Comparison of ENCODE assay signal across 14 cellular contexts in genomic region chr21:45050361-45050785, GRCh38. TPM values are rescaled to one million over a fixed set of nuclear protein-coding genes. Genes with fewer than 3 reads are reported as not detected.
DNase-seq lines count a peak whose midpoint lies in the region; ATAC-seq and TF ChIP-seq lines count a peak whose summit lies in the region.
"Had no signal": no experiment of that assay in that cellular context is flagged by ENCODE, and none has a peak within 500 bp of the region (broad histone marks: within the 10 kb centered on the region; RNA-seq: fewer than 3 reads in every experiment).

No MANE protein-coding gene starts in this region.

- H3K4me2 ChIP-seq in trophoblast cell (ENCODE audit: low read length) = no peak overlapping the region

- H3K79me1 ChIP-seq in trophoblast cell (ENCODE audit: low read length) = no peaks in the 10 kb centered on the region

- no peak overlapping the region for H4K8ac ChIP-seq in trophoblast cell (ENCODE audit: low read depth, low read length)

- H3K36me3 ChIP-seq in cardiac muscle cell (no peaks in the 10 kb centered on the region), heart left ventricle (no peaks in the 10 kb centered on the region), rectal smooth muscle tissue (ENCODE audit: control insufficient read depth, insufficient read depth, low read length) (no peaks in the 10 kb centered on the region), trophoblast cell (ENCODE audit: control insufficient read depth in 1 of 2, insufficient read depth in 2 of 2, low read length in 2 of 2) (no peaks in the 10 kb centered on the region), adrenal gland (replicated peaks in 1 of 2) (no peaks in the 10 kb centered on the region)

- H3K9me3 ChIP-seq in cardiac muscle cell (ENCODE audit: low read depth) = no peaks in the 10 kb centered on the region
- peaks cover 0 to 22% (median 7%) of the 10 kb centered on the region in 12 donors for H3K9me3 ChIP-seq in heart left ventricle
- peaks cover 4% of the 10 kb centered on the region for H3K9me3 ChIP-seq in trophoblast cell (ENCODE audit: insufficient read depth, low read depth, low read length)
- no peaks in the 10 kb centered on the region for H3K9me3 ChIP-seq in adrenal gland (replicated peaks in 1 of 3)

- no peak overlapping the region for H4K12ac ChIP-seq in trophoblast cell (ENCODE audit: low read depth, low read length)

- H3K27ac ChIP-seq in cardiac muscle cell = peak overlapping the region; percentile 62
- no peak overlapping the region for H3K27ac ChIP-seq in heart left ventricle
- H3K27ac ChIP-seq in rectal smooth muscle tissue (ENCODE audit: low read depth, low read length) = peak overlapping the region; percentile 76
- no peak overlapping the region for H3K27ac ChIP-seq in trophoblast cell (ENCODE audit: low read depth, low read length)
- no peak overlapping the region for H3K27ac ChIP-seq in adrenal gland

- no peak overlapping the region for H3K14ac ChIP-seq in trophoblast cell (ENCODE audit: low read length)

- H3K9ac ChIP-seq in rectal smooth muscle tissue (ENCODE audit: low read length) (no peak overlapping the region), trophoblast cell (ENCODE audit: low read length) (no peak overlapping the region)

- H2BK12ac ChIP-seq in trophoblast cell (ENCODE audit: low read length) = no peak overlapping the region

- CTCF ChIA-PET in GM10248 (lab: Yijun Ruan, JAX) = no interaction called here

- TF ChIP-seq CTCF in cardiac muscle cell (IDR thresholded peaks at IDR 0.05; ENCODE audit: low read depth, low read length) = no peak
- TF ChIP-seq CTCF in heart left ventricle (IDR thresholded peaks at IDR 0.05) = no peak
- TF ChIP-seq CTCF in fibroblast of pulmonary artery (IDR thresholded peaks at IDR 0.05; ENCODE audit: low read length, missing control alignments) = no peak
- TF ChIP-seq CTCF in GM10248 (IDR thresholded peaks at IDR 0.05; ENCODE audit: control extremely low read depth, extremely low read depth, low read depth, missing control alignments) = no peak
- TF ChIP-seq CTCF in adrenal gland (IDR thresholded peaks at IDR 0.05) = no peak

- H4K91ac ChIP-seq in trophoblast cell (ENCODE audit: low read depth, low read length) = no peak overlapping the region

- no peak overlapping the region for H3K23ac ChIP-seq in trophoblast cell (ENCODE audit: low read length)

- H3K4me3 ChIP-seq in cardiac muscle cell (no peak overlapping the region), heart left ventricle (no peak overlapping the region), fibroblast of pulmonary artery (replicated peaks; ENCODE audit: low read depth, low read length) (no peak overlapping the region), rectal smooth muscle tissue (ENCODE audit: low read length) (no peak overlapping the region), trophoblast cell (ENCODE audit: low read depth, low read length) (no peak overlapping the region), adrenal gland (no peak overlapping the region)

- no peak overlapping the region for H3K4ac ChIP-seq in trophoblast cell (ENCODE audit: low read depth, low read length)

- DNase-seq in cardiac muscle cell (ENCODE audit: low read depth in 1 of 2, low spot score in 1 of 2) (no peak), heart left ventricle (no peak), fibroblast of pulmonary artery (ENCODE audit: low read depth) (peak; percentile 18), trophoblast cell (no peak), GM10248 (ENCODE audit: extremely low spot score) (no peak), adrenal gland (no peak)
- DNase-seq: CD4-positive, alpha-beta memory T cell; cortex of kidney; NCI-H187 treated with DMSO at 0.1 percent for 48 hours; NCI-H524; OCI-M1; stimulated activated CD4-positive, alpha-beta T cell treated with anti-CD3 and anti-CD28 coated beads, Interleukin-1b, Interleukin-23, amount 100 ng/mL, for 48 hours had no signal

- H2BK120ac ChIP-seq in trophoblast cell (ENCODE audit: insufficient read depth, low read length, poor library complexity) = no peak overlapping the region

- H3K27me3 ChIP-seq in cardiac muscle cell = no peaks in the 10 kb centered on the region
- H3K27me3 ChIP-seq in heart left ventricle = peaks cover 0 to 3% (median 0%) of the 10 kb centered on the region in 9 donors
- H3K27me3 ChIP-seq in rectal smooth muscle tissue (ENCODE audit: control insufficient read depth, insufficient read depth, low read length) = no peaks in the 10 kb centered on the region
- H3K27me3 ChIP-seq in trophoblast cell (ENCODE audit: insufficient read depth, low read length) = no peaks in the 10 kb centered on the region
- H3K27me3 ChIP-seq in adrenal gland = no peaks in the 10 kb centered on the region

- no peak overlapping the region for H3K18ac ChIP-seq in trophoblast cell (ENCODE audit: low read length)

- H2BK5ac ChIP-seq in trophoblast cell (ENCODE audit: low read depth, low read length, poor library complexity) = no peak overlapping the region

- TF ChIP-seq POLR2A in heart left ventricle (IDR thresholded peaks at IDR 0.05) (no peak), adrenal gland (IDR thresholded peaks at IDR 0.05) (no peak)

- intact Hi-C loops in heart left ventricle (cut with DNase I) = no loop called here
- intact Hi-C loops in adrenal gland (cut with DNase I) = no loop called here

- ATAC-seq in heart left ventricle (no peak), GM19395 (IDR thresholded peaks at IDR 0.05; ENCODE audit: unreplicated experiment) (no peak)

- H3K79me2 ChIP-seq in trophoblast cell (ENCODE audit: control insufficient read depth, insufficient read depth, low read length, poor library complexity) = peaks cover 2% of the 10 kb centered on the region

- no peak overlapping the region for H2AFZ ChIP-seq in trophoblast cell (ENCODE audit: insufficient read depth, low read length, poor library complexity)

- 83 to 86% (median 84%) methylated on average over 12 of the region's 12 CpGs for WGBS in heart left ventricle, 4 donors
- no CpG with 5 or more reads among the region's 12 CpGs for WGBS in trophoblast cell (ENCODE audit: extremely low coverage, insufficient coverage, insufficient read length)
- 81 to 88% (median 83%) methylated on average over 9 to 12 of the region's 12 CpGs for WGBS in adrenal gland, 4 donors

- H3K4me1 ChIP-seq in cardiac muscle cell (ENCODE audit: low read depth) (peaks cover 7% of the 10 kb centered on the region), heart left ventricle (peaks cover 0 to 4% (median 0%) of the 10 kb centered on the region in 12 donors), rectal smooth muscle tissue (ENCODE audit: control insufficient read depth, insufficient read depth, low read length) (no peaks in the 10 kb centered on the region), trophoblast cell (ENCODE audit: control insufficient read depth in 1 of 2, insufficient read depth in 2 of 2, low read length in 2 of 2) (no peaks in the 10 kb centered on the region), adrenal gland (replicated peaks in 1 of 2) (no peaks in the 10 kb centered on the region)

- H2AK5ac ChIP-seq in trophoblast cell (ENCODE audit: low read length) = no peak overlapping the region

- POLR2A ChIA-PET in GM10248 (lab: Yijun Ruan, JAX) = no interaction called here

RNA-seq across cellular contexts. Expression of gene ADARB1, which starts 24.0 kb away (rescaled TPM):
- total RNA-seq in cardiac muscle cell = 10.7 and 14.0 TPM in 2 replicates
- 9.4 and 11.1 TPM in 2 replicates for polyA plus RNA-seq in cardiac muscle cell
- 10 to 100 TPM in 8 of 9 donors, 1 to 10 TPM in 1; 6.9 to 16.3 (median 12.1) TPM for total RNA-seq in heart left ventricle
- polyA plus RNA-seq in heart left ventricle = 10 to 100 TPM in 1 of 2 donors, 1 to 10 TPM in 1; 8.9 to 11.5 TPM
- polyA plus RNA-seq in trophoblast cell (2013) = 12.9 and 14.2 TPM in 2 replicates
- 10 to 100 TPM; 10.7 to 21.6 (median 18.4) TPM for total RNA-seq in adrenal gland
- 10 to 100 TPM in 2 of 3 donors, 1 to 10 TPM in 1; 7.5 to 16.3 (median 12.4) TPM for polyA plus RNA-seq in adrenal gland

Comparison
In these comparisons a context has a peak if more than half of its experiments do, and no peak if none do; other contexts are left out.
1. H3K27ac ChIP-seq: peak in cardiac muscle cell (single experiment) and rectal smooth muscle tissue (single experiment); none in heart left ventricle (0 of 12), trophoblast cell (single experiment) and adrenal gland (0 of 5).